19 cellular contexts compared by ENCODE assay signal in the genomic region with DNA sequence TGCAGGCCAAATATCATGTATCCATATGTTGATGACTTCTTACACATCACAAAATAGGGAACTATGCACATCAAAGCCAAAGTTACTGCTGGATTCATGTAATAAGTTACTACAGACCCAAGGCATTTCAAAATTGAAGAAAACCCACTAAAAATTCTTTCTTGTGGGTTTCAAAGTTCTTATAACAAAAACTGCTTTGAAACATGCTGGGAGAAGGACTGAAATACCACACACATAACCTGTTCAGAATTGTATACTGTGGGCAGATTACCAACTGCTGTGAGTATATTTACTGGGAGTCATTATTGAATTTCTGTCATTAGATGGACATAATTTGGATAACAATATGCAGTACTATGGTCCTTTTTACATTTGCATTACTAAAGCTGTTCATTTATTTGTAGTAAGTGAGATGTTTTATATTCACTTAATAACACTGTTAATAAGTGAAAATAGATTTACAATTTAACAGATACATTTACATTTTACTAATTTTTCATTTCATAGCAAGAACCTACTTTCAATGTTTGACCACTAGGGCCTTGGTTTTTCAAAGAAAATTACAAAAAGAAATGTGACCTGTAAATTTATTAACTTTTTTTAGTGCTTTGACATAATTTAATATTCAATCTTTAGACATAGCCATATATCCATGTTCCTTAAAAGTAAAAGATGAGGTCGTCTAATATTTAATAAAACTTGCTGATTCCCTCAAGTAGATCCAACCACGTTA.
"Had no signal": no experiment of that assay in that cellular context is flagged by ENCODE, and none has a peak within 500 bp of the region (broad histone marks: within the 10 kb centered on the region; RNA-seq: fewer than 3 reads in every experiment).

No MANE protein-coding gene starts in this region.

- H3K27ac ChIP-seq: breast epithelium, pancreas had no signal

- H3K4me3 ChIP-seq: breast epithelium, mucosa of descending colon, pancreas had no signal

- DNase-seq: activated B cell treated with CpG ODN at 0.5 μM for 24 hours; activated CD4-positive, alpha-beta T cell treated with anti-CD3 and anti-CD28 coated beads for 48 hours; activated CD8-positive, alpha-beta T cell treated with anti-CD3 and anti-CD28 coated beads for 36 hours; activated effector memory CD4-positive, alpha-beta T cell treated with anti-CD3 and anti-CD28 coated beads, Interleukin-2, amount 50 U/mL, for 16 hours; activated T-cell treated with anti-CD3 and anti-CD28 coated beads, Interleukin-2, amount 50 U/mL, for 4 hours; amygdala; cerebellar nuclear complex; dermis blood vessel endothelial cell; effector memory CD8-positive, alpha-beta T cell; erythroblast; mammary epithelial cell; mucosa of descending colon; naive thymus-derived CD4-positive, alpha-beta T cell; pancreas; T-helper 17 cell had no signal

- H3K4me1 ChIP-seq: breast epithelium, pancreas had no signal

- H3K27me3 ChIP-seq: breast epithelium, pancreas had no signal

- H3K9me3 ChIP-seq: breast epithelium, mucosa of descending colon, pancreas had no signal

- FAIRE-seq: keratinocyte had no signal

- H3K36me3 ChIP-seq: breast epithelium, pancreas had no signal

- ATAC-seq: activated CD8-positive, alpha-beta T cell treated with anti-CD3 and anti-CD28 coated beads for 36 hours; activated T-cell treated with anti-CD3 and anti-CD28 coated beads, Interleukin-2, amount 50 U/mL, for 4 hours; effector memory CD8-positive, alpha-beta T cell; left lobe of liver; mucosa of descending colon; naive thymus-derived CD4-positive, alpha-beta T cell; pancreas; stimulated activated effector memory CD8-positive, alpha-beta T cell treated with anti-CD3 and anti-CD28 coated beads, Interleukin-12 subunit alpha, Interleukin-12 subunit beta, amount 100 ng/mL, for 72 hours; T-helper 17 cell had no signal
